ENCODE assay signal across 18 cellular contexts in genomic region chr5:139884144-139884543, GRCh38.
DNase-seq lines count a peak whose midpoint lies in the region; ATAC-seq, FAIRE-seq and TF ChIP-seq lines count a peak whose summit lies in the region.
"Had no signal": no experiment of that assay in that cellular context is flagged by ENCODE, and none has a peak within 500 bp of the region (broad histone marks: within the 10 kb centered on the region; RNA-seq: fewer than 3 reads in every experiment).

No MANE protein-coding gene starts in this region.

- FAIRE-seq in bronchial epithelial cell (lab: Jason Lieb, UNC): no peak

- no peaks in the 10 kb centered on the region for H3K27me3 ChIP-seq in bronchial epithelial cell (ENCODE audit: control insufficient read depth, insufficient read depth, low read length)
- no peaks in the 10 kb centered on the region for H3K27me3 ChIP-seq in right atrium auricular region
- no peaks in the 10 kb centered on the region for H3K27me3 ChIP-seq in spleen (replicated peaks in 1 of 7)

- H3K4me3 ChIP-seq in bronchial epithelial cell (ENCODE audit: low read depth, low read length): no peak overlapping the region
- H3K4me3 ChIP-seq in right atrium auricular region: no peak overlapping the region
- no peak overlapping the region for H3K4me3 ChIP-seq in spleen

- intact Hi-C loops in Right ventricle myocardium inferior (cut with DNase I): loop anchor here (5.0 kb wide), 1 partner anchor 83 kb away; no protein-coding TSS in a partner anchor
- intact Hi-C loops in spleen (cut with DNase I; ENCODE audit: low total_unique reads): no loop called here

- DNase-seq in bronchial epithelial cell (ENCODE audit: low read depth) (peak; percentile 16), Right ventricle myocardium inferior (ENCODE audit: missing footprints) (no peak), right atrium auricular region (ENCODE audit: low spot score) (no peak), spleen (peak; percentile 47), DMS114 treated with DMSO at 0.1 percent for 48 hours (lab: John Stamatoyannopoulos, UW; ENCODE audit: unreplicated experiment) (no peak), CD1c-positive myeloid dendritic cell (ENCODE audit: extremely low spot score) (no peak)
- DNase-seq: GDM1, H7, HFFc6, KG1, MV-4-11, NCI-H1417, NCI-H187 treated with DMSO at 0.1 percent for 48 hours, NCI-H226, NCI-H524 had no signal

- peaks cover 0 to 29% of the 10 kb centered on the region in 2 donors for H3K4me1 ChIP-seq in right atrium auricular region
- peaks cover 0 to 5% (median 0%) of the 10 kb centered on the region in 6 donors for H3K4me1 ChIP-seq in spleen

- ATAC-seq in Right ventricle myocardium inferior (peak; percentile 80), HG02938 (IDR thresholded peaks at IDR 0.05; ENCODE audit: unreplicated experiment) (no peak), GM18498 (IDR thresholded peaks at IDR 0.05; ENCODE audit: unreplicated experiment) (no peak)

- H3K27ac ChIP-seq in right atrium auricular region: peak overlapping the region; percentile 26 to 52
- H3K27ac ChIP-seq in spleen: peak overlapping the region in 1 of 8 donors; percentile 2
- H3K27ac ChIP-seq: C4-2B had no signal

- H3K36me3 ChIP-seq in bronchial epithelial cell (ENCODE audit: control insufficient read depth, insufficient read depth, low read length) (no peaks in the 10 kb centered on the region), right atrium auricular region (no peaks in the 10 kb centered on the region), spleen (peaks cover 0 to 4% (median 0%) of the 10 kb centered on the region in 6 donors)

- no peaks in the 10 kb centered on the region for H3K9me3 ChIP-seq in right atrium auricular region
- no peaks in the 10 kb centered on the region for H3K9me3 ChIP-seq in spleen

- no peak for TF ChIP-seq POLR2A in spleen (IDR thresholded peaks at IDR 0.05)

- TF ChIP-seq CTCF in bronchial epithelial cell (IDR thresholded peaks at IDR 0.05; ENCODE audit: insufficient read depth, low read length, severe bottlenecking) (no peak), right atrium auricular region (IDR thresholded peaks at IDR 0.05) (no peak), spleen (IDR thresholded peaks at IDR 0.05 in 8 of 11, conservative IDR thresholded peaks at IDR 0.05 in 3 of 11) (no peak)

- WGBS in spleen, 5 donors: 50 to 85% (median 72%) methylated on average over 3 of the region's 3 CpGs

Comparison
In these comparisons a context has a peak if more than half of its experiments do, and no peak if none do; other contexts are left out.
1. DNase-seq: peak in bronchial epithelial cell (single experiment) and spleen (single experiment); none in Right ventricle myocardium inferior (single experiment), right atrium auricular region (single experiment), DMS114 treated with DMSO at 0.1 percent for 48 hours (single experiment) and CD1c-positive myeloid dendritic cell (single experiment).